12 cellular contexts compared by ENCODE assay signal in genomic region chr15:100372695-100373036, GRCh38. TPM values are rescaled to one million over a fixed set of nuclear protein-coding genes. Genes with fewer than 3 reads are reported as not detected.
A peak's percentile ranks its signal among the peaks of the same experiment; 100 is the strongest.
DNase-seq lines count a peak whose midpoint lies in the region; ATAC-seq, FAIRE-seq and TF ChIP-seq lines count a peak whose summit lies in the region.
"Had no signal": no experiment of that assay in that cellular context is flagged by ENCODE, and none has a peak within 500 bp of the region (broad histone marks: within the 10 kb centered on the region; RNA-seq: fewer than 3 reads in every experiment).

No MANE protein-coding gene starts in this region.

- peak overlapping the region; percentile 45 for H3K4me3 ChIP-seq in epithelial cell of proximal tubule (ENCODE audit: low read depth, low read length)
- H3K4me3 ChIP-seq in naive thymus-derived CD4-positive, alpha-beta T cell (ENCODE audit: low read length) = no peak overlapping the region
- H3K4me3 ChIP-seq in SJCRH30 = no peak overlapping the region
- H3K4me3 ChIP-seq: SJSA1 had no signal

- no peaks in the 10 kb centered on the region for H3K4me1 ChIP-seq in naive thymus-derived CD4-positive, alpha-beta T cell (ENCODE audit: control insufficient read depth in 2 of 2, insufficient read depth in 2 of 2, low read length in 2 of 2)
- no peaks in the 10 kb centered on the region for H3K4me1 ChIP-seq in SJCRH30
- H3K4me1 ChIP-seq: SJSA1, thyroid gland had no signal

- no peaks in the 10 kb centered on the region for H3K9me3 ChIP-seq in naive thymus-derived CD4-positive, alpha-beta T cell (ENCODE audit: control insufficient read depth in 2 of 3, low read length in 3 of 3)
- no peaks in the 10 kb centered on the region for H3K9me3 ChIP-seq in SJCRH30 (replicated peaks)
- H3K9me3 ChIP-seq: SJSA1, thyroid gland had no signal

- no peak for FAIRE-seq in urothelium cell line (lab: Jason Lieb, UNC)

- no peak for DNase-seq in activated naive CD4-positive, alpha-beta T cell treated with anti-CD3 and anti-CD28 coated beads, Interleukin-2, amount 10 ng/mL, durations not matched to agents 7 days and 5 days
- no peak for DNase-seq in activated naive CD4-positive, alpha-beta T cell treated with anti-CD3 and anti-CD28 coated beads, Interleukin-2, amount 50 U/mL, for 16 hours
- DNase-seq in epithelial cell of proximal tubule (ENCODE audit: low read depth) = no peak
- no peak for DNase-seq in naive thymus-derived CD4-positive, alpha-beta T cell
- peak; percentile 65 for DNase-seq in urothelium cell line (ENCODE audit: low spot score)
- DNase-seq in cerebellum (ENCODE audit: low spot score) = no peak
- DNase-seq in SJCRH30 = no peak
- DNase-seq: activated CD4-positive, alpha-beta T cell treated with anti-CD3 and anti-CD28 coated beads for 36 hours; NCI-H2171 treated with DMSO at 0.1 percent for 48 hours; thyroid gland had no signal

- H3K36me3 Mint-ChIP-seq in activated naive CD4-positive, alpha-beta T cell treated with anti-CD3 and anti-CD28 coated beads, Interleukin-2, amount 10 ng/mL, durations not matched to agents 7 days and 5 days = no peaks in the 10 kb centered on the region
- H3K36me3 Mint-ChIP-seq in naive thymus-derived CD4-positive, alpha-beta T cell = peaks cover 0 to 9% (median 0%) of the 10 kb centered on the region in 5 donors

- intact Hi-C loops in naive thymus-derived CD4-positive, alpha-beta T cell (cut with micrococcal nuclease) = no loop called here

- H3K4me1 Mint-ChIP-seq in activated naive CD4-positive, alpha-beta T cell treated with anti-CD3 and anti-CD28 coated beads, Interleukin-2, amount 10 ng/mL, durations not matched to agents 7 days and 5 days = peaks cover 7% of the 10 kb centered on the region
- H3K4me1 Mint-ChIP-seq in naive thymus-derived CD4-positive, alpha-beta T cell = peaks cover 0 to 16% (median 6%) of the 10 kb centered on the region in 7 donors

- no peak for TF ChIP-seq CTCF in epithelial cell of proximal tubule (conservative IDR thresholded peaks at IDR 0.05; ENCODE audit: low read depth, low read length)

- H3K27ac Mint-ChIP-seq in activated naive CD4-positive, alpha-beta T cell treated with anti-CD3 and anti-CD28 coated beads, Interleukin-2, amount 10 ng/mL, durations not matched to agents 7 days and 5 days = no peak overlapping the region
- H3K27ac Mint-ChIP-seq in naive thymus-derived CD4-positive, alpha-beta T cell = no peak overlapping the region
- H3K27ac Mint-ChIP-seq: activated CD4-positive, alpha-beta T cell treated with anti-CD3 and anti-CD28 coated beads for 36 hours had no signal

- CTCF ChIA-PET in activated naive CD4-positive, alpha-beta T cell treated with anti-CD3 and anti-CD28 coated beads, Interleukin-2, amount 10 ng/mL, durations not matched to agents 7 days and 5 days (lab: Charles Lee) = no interaction called here
- CTCF ChIA-PET in naive thymus-derived CD4-positive, alpha-beta T cell (lab: Charles Lee) = no interaction called here

- H3K36me3 ChIP-seq in naive thymus-derived CD4-positive, alpha-beta T cell (ENCODE audit: control insufficient read depth in 2 of 3, insufficient read depth in 3 of 3, low read length in 3 of 3) = no peaks in the 10 kb centered on the region
- H3K36me3 ChIP-seq in SJCRH30 = no peaks in the 10 kb centered on the region
- H3K36me3 ChIP-seq: SJSA1, thyroid gland had no signal

- peak overlapping the region; percentile 5 for H3K4me3 Mint-ChIP-seq in activated naive CD4-positive, alpha-beta T cell treated with anti-CD3 and anti-CD28 coated beads, Interleukin-2, amount 10 ng/mL, durations not matched to agents 7 days and 5 days
- H3K4me3 Mint-ChIP-seq in naive thymus-derived CD4-positive, alpha-beta T cell = peak overlapping the region in 9 of 10 donors; percentile 18 to 79 (median 66)
- H3K4me3 Mint-ChIP-seq: activated CD4-positive, alpha-beta T cell treated with anti-CD3 and anti-CD28 coated beads for 36 hours had no signal

- POLR2A ChIA-PET in naive thymus-derived CD4-positive, alpha-beta T cell (lab: Charles Lee) = no interaction called here

- no peaks in the 10 kb centered on the region for H3K27me3 ChIP-seq in naive thymus-derived CD4-positive, alpha-beta T cell (ENCODE audit: control insufficient read depth in 2 of 2, insufficient read depth in 2 of 2, low read length in 2 of 2)
- no peaks in the 10 kb centered on the region for H3K27me3 ChIP-seq in SJCRH30
- H3K27me3 ChIP-seq: SJSA1, thyroid gland had no signal

- no peak for ATAC-seq in naive thymus-derived CD4-positive, alpha-beta T cell
- no peak for ATAC-seq in HG02870 (IDR thresholded peaks at IDR 0.05; ENCODE audit: unreplicated experiment)

- H3K9me3 Mint-ChIP-seq in activated naive CD4-positive, alpha-beta T cell treated with anti-CD3 and anti-CD28 coated beads, Interleukin-2, amount 10 ng/mL, durations not matched to agents 7 days and 5 days = peaks cover 6% of the 10 kb centered on the region
- H3K9me3 Mint-ChIP-seq in naive thymus-derived CD4-positive, alpha-beta T cell = peaks cover 0 to 32% (median 18%) of the 10 kb centered on the region in 11 donors

- H3K27me3 Mint-ChIP-seq in activated naive CD4-positive, alpha-beta T cell treated with anti-CD3 and anti-CD28 coated beads, Interleukin-2, amount 10 ng/mL, durations not matched to agents 7 days and 5 days = peaks cover 34% of the 10 kb centered on the region
- H3K27me3 Mint-ChIP-seq in naive thymus-derived CD4-positive, alpha-beta T cell = peaks cover 46 to 61% (median 50%) of the 10 kb centered on the region in 5 donors

- H3K27ac ChIP-seq in naive thymus-derived CD4-positive, alpha-beta T cell (ENCODE audit: low read depth, low read length) = no peak overlapping the region
- no peak overlapping the region for H3K27ac ChIP-seq in SJCRH30
- H3K27ac ChIP-seq: SJSA1, thyroid gland had no signal

RNA-seq across cellular contexts. Expression of gene ADAMTS17, which starts 30.9 kb away (rescaled TPM):
- total RNA-seq in epithelial cell of proximal tubule (0.06 and 0.36 TPM in 2 replicates), cerebellum (4.4 TPM)
- 10 to 100 TPM in 2 of 5 experiments, 1 to 10 TPM in 3; 2.0 to 13.5 (median 3.2) TPM for total RNA-seq in naive thymus-derived CD4-positive, alpha-beta T cell
- polyA plus RNA-seq in naive thymus-derived CD4-positive, alpha-beta T cell = 1 to 10 TPM; 1.5 to 5.3 TPM
- total RNA-seq in SJCRH30 (2014; rRNA removed; shearing (Covaris generic)) = 4.0 and 4.1 TPM in 2 replicates
